ENCODE assay signal across 8 cellular contexts in genomic region chr12:65121049-65121955, GRCh38. TPM values are rescaled to one million over a fixed set of nuclear protein-coding genes. Genes with fewer than 3 reads are reported as not detected.
A peak's percentile ranks its signal among the peaks of the same experiment; 100 is the strongest.
DNase-seq lines count a peak whose midpoint lies in the region; ATAC-seq and TF ChIP-seq lines count a peak whose summit lies in the region.

Gene WIF1, minus strand, starts transcription at chr12:65121305. Its CDS starts 114 bp downstream, at chr12:65121191.

- peaks cover 4% of the 10 kb centered on the region for H3K4me1 Mint-ChIP-seq in activated CD4-positive, alpha-beta T cell treated with anti-CD3 and anti-CD28 coated beads, Interleukin-2, amount 10 ng/mL, durations not matched to agents 24 days and 14 days
- H3K4me1 Mint-ChIP-seq in neural progenitor cell = peaks cover 4% of the 10 kb centered on the region

- peak; percentile 58 to 70 for ATAC-seq in activated CD4-positive, CD25-positive, alpha-beta regulatory T cell treated with anti-CD3 and anti-CD28 coated beads, Interleukin-2, amount 50 U/mL, for 24 hours
- peak; percentile 42 for ATAC-seq in esophagus mucosa
- ATAC-seq in GM19452 (IDR thresholded peaks at IDR 0.05; ENCODE audit: unreplicated experiment) = no peak

- no peak within 1 kb of the TSS for H3K27ac Mint-ChIP-seq in activated CD4-positive, alpha-beta T cell treated with anti-CD3 and anti-CD28 coated beads, Interleukin-2, amount 10 ng/mL, durations not matched to agents 24 days and 14 days
- H3K27ac Mint-ChIP-seq in neural progenitor cell = no peak within 1 kb of the TSS

- DNase-seq in activated CD4-positive, CD25-positive, alpha-beta regulatory T cell (lab: John Stamatoyannopoulos, UW) = no peak
- DNase-seq in HPDE6-E6E7 (ENCODE audit: extremely low spot score) = peak; percentile 11
- peak; percentile 71 for DNase-seq in activated CD4-positive, alpha-beta T cell treated with anti-CD3 and anti-CD28 coated beads, Interleukin-2, amount 10 ng/mL, durations not matched to agents 24 days and 14 days
- DNase-seq in neural progenitor cell (ENCODE audit: low spot score) = peak; percentile 76
- DNase-seq in NCI-H1436 treated with DMSO at 0.1 percent for 48 hours (lab: John Stamatoyannopoulos, UW) = no peak

- H3K9me3 Mint-ChIP-seq in activated CD4-positive, alpha-beta T cell treated with anti-CD3 and anti-CD28 coated beads, Interleukin-2, amount 10 ng/mL, durations not matched to agents 24 days and 14 days = no peaks in the 10 kb centered on the region
- H3K9me3 Mint-ChIP-seq in neural progenitor cell = no peaks in the 10 kb centered on the region

- H3K27me3 Mint-ChIP-seq in activated CD4-positive, alpha-beta T cell treated with anti-CD3 and anti-CD28 coated beads, Interleukin-2, amount 10 ng/mL, durations not matched to agents 24 days and 14 days = peaks cover 50% of the 10 kb centered on the region
- H3K27me3 Mint-ChIP-seq in neural progenitor cell (ENCODE audit: insufficient read depth, low read depth) = peaks cover 19% of the 10 kb centered on the region

- no peaks in the 10 kb centered on the region for H3K36me3 ChIP-seq in neural progenitor cell

- no peaks in the 10 kb centered on the region for H3K79me2 ChIP-seq in neural progenitor cell (ENCODE audit: low read depth)

- H2AFZ ChIP-seq in neural progenitor cell (replicated peaks) = peak within 1 kb of the TSS; percentile 99

- H3K9ac ChIP-seq in neural progenitor cell = no peak within 1 kb of the TSS

- intact Hi-C loops in activated CD4-positive, alpha-beta T cell treated with anti-CD3 and anti-CD28 coated beads, Interleukin-2, amount 10 ng/mL, durations not matched to agents 24 days and 14 days (cut with micrococcal nuclease) = loop anchor here (2.0 kb wide), 1 partner anchor 111 kb away; no protein-coding TSS in a partner anchor

- no peaks in the 10 kb centered on the region for H4K20me1 ChIP-seq in neural progenitor cell (ENCODE audit: low read depth)

- TF ChIP-seq CTCF in neural progenitor cell (IDR thresholded peaks at IDR 0.05) = peak; percentile 72

- no peaks in the 10 kb centered on the region for H3K4me1 ChIP-seq in neural progenitor cell

- H3K27ac ChIP-seq in neural progenitor cell = no peak within 1 kb of the TSS

- H3F3A ChIP-seq in neural progenitor cell (ENCODE audit: low read depth) = peaks cover 11% of the 10 kb centered on the region

- no peaks in the 10 kb centered on the region for H3K36me3 Mint-ChIP-seq in activated CD4-positive, alpha-beta T cell treated with anti-CD3 and anti-CD28 coated beads, Interleukin-2, amount 10 ng/mL, durations not matched to agents 24 days and 14 days (ENCODE audit: low read depth)
- H3K36me3 Mint-ChIP-seq in neural progenitor cell = no peaks in the 10 kb centered on the region

- H3K4me3 ChIP-seq in neural progenitor cell = peak within 1 kb of the TSS; percentile 53

- peaks cover 86% of the 10 kb centered on the region for H3K27me3 ChIP-seq in neural progenitor cell

- H3K9me3 ChIP-seq in neural progenitor cell (ENCODE audit: low read depth) = no peaks in the 10 kb centered on the region

- H3K4me2 ChIP-seq in neural progenitor cell = peak within 1 kb of the TSS; percentile 78

- H3K4me3 Mint-ChIP-seq in activated CD4-positive, alpha-beta T cell treated with anti-CD3 and anti-CD28 coated beads, Interleukin-2, amount 10 ng/mL, durations not matched to agents 24 days and 14 days = peak within 1 kb of the TSS; percentile 53
- peak within 1 kb of the TSS; percentile 76 for H3K4me3 Mint-ChIP-seq in neural progenitor cell

RNA-seq across cellular contexts. Expression of gene WIF1, which starts in this region (rescaled TPM):
- total RNA-seq in activated CD4-positive, alpha-beta T cell treated with anti-CD3 and anti-CD28 coated beads, Interleukin-2, amount 10 ng/mL, durations not matched to agents 24 days and 14 days = not detected in 2 replicates
- total RNA-seq in esophagus mucosa (0.20 TPM), neural progenitor cell (ENCODE audit: low replicate concordance) (0.06 and 0.19 TPM in 2 replicates)

Comparison
In these comparisons a context has a peak if more than half of its experiments do, and no peak if none do; other contexts are left out.
1. Peak in DNase-seq in activated CD4-positive, alpha-beta T cell treated with anti-CD3 and anti-CD28 coated beads, Interleukin-2, amount 10 ng/mL, durations not matched to agents 24 days and 14 days; RNA of the gene not detected or under 1 TPM.
2. Peak in ATAC-seq in esophagus mucosa; RNA of the gene not detected or under 1 TPM.
3. Peak in DNase-seq, H3K4me3 ChIP-seq and H3K4me2 ChIP-seq in neural progenitor cell; RNA of the gene not detected or under 1 TPM.